In the genomic region with DNA sequence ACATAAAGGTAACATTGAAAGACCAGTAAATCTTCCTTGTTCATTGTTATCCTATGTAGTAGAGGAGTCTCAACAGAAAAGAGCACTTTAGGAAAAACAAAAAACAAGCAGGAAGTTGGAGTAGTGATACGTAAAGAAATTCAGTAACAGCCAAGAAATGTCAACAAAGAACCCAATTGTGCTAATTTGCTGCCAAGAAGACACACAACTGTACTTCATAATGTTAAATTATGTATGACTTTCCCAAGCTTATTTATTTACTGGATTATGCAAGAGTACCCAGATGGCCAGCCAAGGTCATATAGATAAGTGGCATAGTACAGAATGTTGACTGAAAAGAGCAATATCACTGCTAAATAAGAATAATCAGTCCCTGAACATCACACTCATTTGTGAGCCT, we compare ENCODE assay signal across 24 cellular contexts.
DNase-seq lines count a peak whose midpoint lies in the region; ATAC-seq and TF ChIP-seq lines count a peak whose summit lies in the region.
"Had no signal": no experiment of that assay in that cellular context is flagged by ENCODE, and none has a peak within 500 bp of the region (broad histone marks: within the 10 kb centered on the region; RNA-seq: fewer than 3 reads in every experiment).

No MANE protein-coding gene starts in this region.

- no peak overlapping the region for H3K4me2 ChIP-seq in hepatocyte

- no peaks in the 10 kb centered on the region for H3K9me3 ChIP-seq in hepatocyte (ENCODE audit: low read depth)
- H3K9me3 ChIP-seq: tibial artery, vagina had no signal

- peaks cover 17% of the 10 kb centered on the region for H3K4me1 ChIP-seq in ACC112 (ENCODE audit: control insufficient read depth, insufficient read depth, low read length, unreplicated experiment)
- peaks cover 5% of the 10 kb centered on the region for H3K4me1 ChIP-seq in hepatocyte (ENCODE audit: insufficient read depth)
- H3K4me1 ChIP-seq: left ventricle myocardium inferior, vagina had no signal

- no peak for TF ChIP-seq CTCF in hepatocyte (IDR thresholded peaks at IDR 0.05; ENCODE audit: poor library complexity)

- no peaks in the 10 kb centered on the region for H3K36me3 ChIP-seq in ACC112 (ENCODE audit: insufficient read depth, low read length)
- no peaks in the 10 kb centered on the region for H3K36me3 ChIP-seq in hepatocyte (replicated peaks; ENCODE audit: insufficient read depth, low read depth)
- H3K36me3 ChIP-seq: adrenal gland, left ventricle myocardium inferior, tibial artery, vagina had no signal

- H3K27me3 ChIP-seq in ACC112 (ENCODE audit: insufficient read depth, low read length) (no peaks in the 10 kb centered on the region), hepatocyte (no peaks in the 10 kb centered on the region)
- H3K27me3 ChIP-seq: adrenal gland, tibial artery, vagina had no signal

- no peaks in the 10 kb centered on the region for H4K20me1 ChIP-seq in hepatocyte (ENCODE audit: insufficient read depth, poor library complexity, severe bottlenecking)

- H3K4me3 ChIP-seq in ACC112 (ENCODE audit: low read depth, low read length) (no peak overlapping the region), hepatocyte (no peak overlapping the region)
- H3K4me3 ChIP-seq: adrenal gland, left ventricle myocardium inferior, tibial artery, vagina had no signal

- WGBS in hepatocyte (ENCODE audit: low lambda C conversion rate, missing lambda C conversion rate), result 56% methylated on average over 1 of the region's 1 CpG

- DNase-seq in HCEC 1CT (peak; percentile 2), amniotic epithelial cell (ENCODE audit: low read depth) (peak; percentile 70), hepatocyte (ENCODE audit: low spot score) (no peak), HT-29 (ENCODE audit: low spot score) (no peak), NCI-H2196 (lab: John Stamatoyannopoulos, UW; ENCODE audit: unreplicated experiment) (no peak)
- DNase-seq: activated CD4-positive, alpha-beta memory T cell treated with anti-CD3 and anti-CD28 coated beads for 36 hours; activated CD4-positive, CD25-positive, alpha-beta regulatory T cell treated with anti-CD3 and anti-CD28 coated beads, Interleukin-2, amount 50 U/mL, for 72 hours; activated naive CD4-positive, alpha-beta T cell treated with Interleukin-2 at 50 U/mL for 16 hours; EL; H7; left ventricle myocardium inferior; mesendoderm; NCI-H1092; NCI-H1694; NCI-H446 treated with DMSO at 0.1 percent for 48 hours; Right ventricle myocardium superior; stimulated activated CD4-positive, alpha-beta T cell treated with anti-CD3 and anti-CD28 coated beads, Interleukin-4, amount 100 ng/mL, for 1 hour; tibial artery had no signal

- H3K79me2 ChIP-seq in ACC112 (ENCODE audit: control insufficient read depth, insufficient read depth, low read length, unreplicated experiment), result no peaks in the 10 kb centered on the region
- H3K79me2 ChIP-seq in hepatocyte, result no peaks in the 10 kb centered on the region

- H2AFZ ChIP-seq in ACC112 (ENCODE audit: low read length, unreplicated experiment), result peak overlapping the region; percentile 12
- H2AFZ ChIP-seq in hepatocyte, result no peak overlapping the region

- peak overlapping the region; percentile 31; the same call in 1 of the 2 replicates for H3K27ac ChIP-seq in ACC112 (ENCODE audit: low read depth, low read length)
- peak overlapping the region; percentile 16 for H3K27ac ChIP-seq in hepatocyte
- H3K27ac ChIP-seq: left ventricle myocardium inferior, tibial artery, vagina had no signal

- H3K9me2 ChIP-seq in hepatocyte (replicated peaks; ENCODE audit: insufficient read depth), result no peaks in the 10 kb centered on the region

- ATAC-seq in GM18498 (IDR thresholded peaks at IDR 0.05; ENCODE audit: unreplicated experiment) (no peak), HG02885 (IDR thresholded peaks at IDR 0.05; ENCODE audit: poor library complexity, unreplicated experiment) (no peak)
- ATAC-seq: sciatic nerve had no signal

Comparison
In these comparisons a context has a peak if more than half of its experiments do, and no peak if none do; other contexts are left out.
1. DNase-seq: peak in HCEC 1CT (single experiment) and amniotic epithelial cell (single experiment); none in hepatocyte (single experiment), HT-29 (single experiment) and NCI-H2196 (single experiment).